ENCODE assay signal across 8 cellular contexts in the genomic region with DNA sequence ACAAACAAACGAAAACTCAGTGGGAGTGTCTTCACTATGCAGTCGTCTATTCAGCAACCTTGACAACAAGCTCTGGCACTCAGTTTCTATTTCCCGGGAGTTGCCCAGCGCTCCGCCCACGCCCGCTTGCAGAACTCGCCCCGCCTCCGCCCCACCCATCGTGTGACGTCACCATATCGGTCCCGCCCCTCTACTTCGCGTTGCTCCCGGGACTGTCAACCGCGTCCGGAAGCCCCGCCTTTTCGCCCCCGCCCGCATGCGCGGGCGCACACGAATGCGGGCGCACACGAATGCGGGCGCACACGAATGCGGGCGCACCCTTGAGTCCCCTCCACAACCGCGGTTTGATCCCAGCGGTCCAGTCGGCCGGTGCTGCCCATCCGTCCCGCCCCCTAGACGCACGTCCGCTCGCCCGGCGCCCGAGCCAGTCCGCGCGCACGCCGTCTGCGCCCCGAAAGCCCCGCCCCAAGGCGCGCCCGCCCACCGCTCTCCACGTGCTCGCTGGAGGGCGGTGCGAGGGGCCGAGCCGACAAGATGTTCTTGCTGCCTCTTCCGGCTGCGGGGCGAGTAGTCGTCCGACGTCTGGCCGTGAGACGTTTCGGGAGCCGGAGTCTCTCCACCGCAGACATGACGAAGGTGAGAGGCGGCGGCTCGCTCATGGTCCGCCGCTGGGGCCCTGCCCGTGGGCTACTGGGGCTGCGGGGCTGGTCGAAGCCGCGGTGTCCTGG. TPM values are rescaled to one million over a fixed set of nuclear protein-coding genes. Genes with fewer than 3 reads are reported as not detected.
DNase-seq lines count a peak whose midpoint lies in the region; TF ChIP-seq lines count a peak whose summit lies in the region.

A gene (plus strand): TSS at position 267 of the 728 bp plus-strand sequence. CDS start 268 bp downstream, at position 535.

- peaks cover 23% of the 10 kb centered on the region for H3K4me1 Mint-ChIP-seq in neural crest cell

- H3F3A ChIP-seq in MM.1S (ENCODE audit: insufficient read depth, low read length) = peaks cover 34% of the 10 kb centered on the region

- H3K36me3 ChIP-seq in HAP-1 (replicated peaks) (peaks cover 20% of the 10 kb centered on the region), MM.1S (replicated peaks; ENCODE audit: insufficient read depth, low read length) (peaks cover 14% of the 10 kb centered on the region; the same call in 1 of the 2 replicates), SJCRH30 (peaks cover 3% of the 10 kb centered on the region; the same call in 1 of the 2 replicates), stomach smooth muscle (ENCODE audit: control insufficient read depth in 2 of 2, insufficient read depth in 2 of 2, low read length in 2 of 2) (peaks cover 4 to 5% of the 10 kb centered on the region in 2 donors)

- H3K27me3 ChIP-seq in HAP-1 (ENCODE audit: low read depth) (no peaks in the 10 kb centered on the region), MM.1S (replicated peaks; ENCODE audit: insufficient read depth, low read length) (no peaks in the 10 kb centered on the region), SJCRH30 (no peaks in the 10 kb centered on the region), stomach smooth muscle (ENCODE audit: control insufficient read depth in 1 of 2, insufficient read depth in 2 of 2, low read length in 2 of 2) (no peaks in the 10 kb centered on the region)

- H3K9me3 ChIP-seq in HAP-1 (0 out of 2 replicates have a peak, but pooled peaks cover 6% of the 10 kb centered on the region), MM.1S (replicated peaks; ENCODE audit: insufficient read depth, low read length) (no peaks in the 10 kb centered on the region), SJCRH30 (replicated peaks) (no peaks in the 10 kb centered on the region), stomach smooth muscle (ENCODE audit: control insufficient read depth in 2 of 2, low read length in 2 of 2) (no peaks in the 10 kb centered on the region)

- H4K20me1 ChIP-seq in MM.1S (ENCODE audit: insufficient read depth, low read length) = no peaks in the 10 kb centered on the region

- H2AFZ ChIP-seq in MM.1S (ENCODE audit: low read length) = peak within 1 kb of the TSS; percentile 50

- peak within 1 kb of the TSS; percentile 96 for H3K27ac ChIP-seq in MM.1S (ENCODE audit: low read length)
- H3K27ac ChIP-seq in SJCRH30 = peak within 1 kb of the TSS; percentile 18; the same call in 1 of the 2 replicates
- peak within 1 kb of the TSS; percentile 87 for H3K27ac ChIP-seq in stomach smooth muscle (ENCODE audit: low read length)

- TF ChIP-seq CTCF in MM.1S (IDR thresholded peaks at IDR 0.05; ENCODE audit: low read length) (no peak), foreskin fibroblast (IDR thresholded peaks at IDR 0.05; ENCODE audit: low read depth, low read length) (peak; percentile 2), neural crest cell (conservative IDR thresholded peaks at IDR 0.05) (no peak)

- H3K9me3 Mint-ChIP-seq in neural crest cell = no peaks in the 10 kb centered on the region

- peak; percentile 97 for DNase-seq in G401 (ENCODE audit: low spot score)
- peak; percentile 98 to 99 for DNase-seq in HAP-1 (ENCODE audit: low spot score in 2 of 2)
- peak; percentile 97 for DNase-seq in MM.1S
- peak; percentile 93 to 94 for DNase-seq in SJCRH30
- DNase-seq in activated gamma-delta T cell treated with anti-CD3 and anti-CD28 coated beads, Interleukin-2, amount 50 U/mL, for 16 hours (ENCODE audit: low read depth) = peak; percentile 99
- peak; percentile 96 to 99 for DNase-seq in foreskin fibroblast
- peak; percentile 99 for DNase-seq in neural crest cell (ENCODE audit: low read depth, low spot score)

- H3K27ac Mint-ChIP-seq in neural crest cell (ENCODE audit: unreplicated experiment) = peak within 1 kb of the TSS; percentile 97

- H3K27me3 Mint-ChIP-seq in neural crest cell (ENCODE audit: low read depth) = no peaks in the 10 kb centered on the region

- H3K9ac ChIP-seq in MM.1S (ENCODE audit: low read length) (peak within 1 kb of the TSS; percentile 97), stomach smooth muscle (ENCODE audit: low read length in 2 of 2) (peak within 1 kb of the TSS; percentile 83 to 84)

- peak within 1 kb of the TSS; percentile 54 for H3K4me3 ChIP-seq in HAP-1
- H3K4me3 ChIP-seq in MM.1S (ENCODE audit: low read length) = peak within 1 kb of the TSS; percentile 93
- peak within 1 kb of the TSS; percentile 60 for H3K4me3 ChIP-seq in SJCRH30
- H3K4me3 ChIP-seq in foreskin fibroblast (ENCODE audit: low read depth in 1 of 2, low read length in 2 of 2) = peak within 1 kb of the TSS; percentile 81 to 92
- peak within 1 kb of the TSS; percentile 84 to 90 for H3K4me3 ChIP-seq in stomach smooth muscle (ENCODE audit: low read length in 2 of 2)

- H3K79me2 ChIP-seq in MM.1S (ENCODE audit: low read length) = peaks cover 46% of the 10 kb centered on the region

- H3K36me3 Mint-ChIP-seq in neural crest cell (ENCODE audit: low read depth) = no peaks in the 10 kb centered on the region

- in situ Hi-C loops in G401 (cut with HindIII; ENCODE audit: low sequenced_read_pairs) (no loop called here), HAP-1 (cut with MboI; ENCODE audit: low sequenced_read_pairs) (loop anchor here (25.0 kb wide), 1 partner anchor 235 kb away; a partner anchor contains a TSS)

- peak within 1 kb of the TSS; percentile 76 for H3K4me2 ChIP-seq in MM.1S (ENCODE audit: low read depth, low read length)

- H3K4me3 Mint-ChIP-seq in neural crest cell = peak within 1 kb of the TSS; percentile 94

- no peaks in the 10 kb centered on the region for H3K9me2 ChIP-seq in MM.1S (replicated peaks; ENCODE audit: insufficient read depth, low read length)

- H3K4me1 ChIP-seq in HAP-1 (peaks cover 13% of the 10 kb centered on the region), MM.1S (ENCODE audit: low read length) (peaks cover 23% of the 10 kb centered on the region), SJCRH30 (no peaks in the 10 kb centered on the region), stomach smooth muscle (ENCODE audit: control insufficient read depth, insufficient read depth, low read length) (peaks cover 30% of the 10 kb centered on the region)

RNA-seq across cellular contexts. Expression of the gene that starts here (rescaled TPM):
- 99.8 and 163 TPM in 2 replicates for total RNA-seq in G401 (2014; rRNA removed; shearing (Covaris generic))
- total RNA-seq in SJCRH30 (2014; rRNA removed; shearing (Covaris generic)) = 58.3 and 61.5 TPM in 2 replicates
- 46.7 and 49.0 TPM in 2 replicates for total RNA-seq in neural crest cell

Comparison
In these comparisons a context has a peak if more than half of its experiments do, and no peak if none do; other contexts are left out.
1. Peak in every context shown above with its lines: DNase-seq, H3K4me3 ChIP-seq and H3K27ac ChIP-seq.
2. H3K27ac ChIP-seq: peak in every context shown above with its lines; median percentile 96 in MM.1S; 87 in stomach smooth muscle; 18 in SJCRH30.